Comparison of ENCODE assay signal across 9 cellular contexts in the genomic region with DNA sequence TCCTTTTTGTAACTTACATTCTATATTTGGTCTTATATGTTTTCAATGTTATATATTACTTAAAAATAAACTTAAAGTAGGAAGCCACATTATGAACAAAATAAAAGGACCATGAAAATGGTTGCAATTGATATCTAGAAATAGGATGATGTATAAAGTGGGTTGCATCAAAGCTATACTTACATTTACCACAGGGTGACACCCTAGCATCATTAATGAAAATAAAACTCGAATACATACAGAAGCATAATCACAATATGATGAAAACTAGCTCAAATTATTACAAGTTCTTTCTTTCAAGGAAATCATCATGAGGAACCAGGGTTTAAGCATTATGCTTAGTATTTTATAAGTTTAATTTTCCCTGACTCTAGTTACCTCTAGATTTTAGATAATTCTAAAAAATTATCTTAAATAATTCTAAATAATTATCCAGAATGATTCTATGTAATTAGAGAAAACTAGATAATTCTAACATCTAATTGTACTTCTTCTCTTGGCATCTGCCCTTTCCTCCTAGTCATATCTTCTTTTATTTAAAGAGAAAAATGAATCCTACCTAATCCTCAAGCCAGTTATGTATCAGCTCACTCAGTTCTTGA. TPM values are rescaled to one million over a fixed set of nuclear protein-coding genes. Genes with fewer than 3 reads are reported as not detected.
A peak's percentile ranks its signal among the peaks of the same experiment; 100 is the strongest.
DNase-seq lines count a peak whose midpoint lies in the region; ATAC-seq and TF ChIP-seq lines count a peak whose summit lies in the region.
"Had no signal": no experiment of that assay in that cellular context is flagged by ENCODE, and none has a peak within 500 bp of the region (broad histone marks: within the 10 kb centered on the region; RNA-seq: fewer than 3 reads in every experiment).

No MANE protein-coding gene starts in this region.

- ATAC-seq in GM19455 (IDR thresholded peaks at IDR 0.05; ENCODE audit: unreplicated experiment) = no peak
- ATAC-seq in HG02840 (IDR thresholded peaks at IDR 0.05; ENCODE audit: low FRiP score, unreplicated experiment) = no peak

- CTCF ChIA-PET in RWPE1 (lab: Yijun Ruan, JAX) = interaction anchor here (0.6 to 4.2 kb wide), 12 partner anchors 9 to 1964 kb away, joined by 3 to 39 read pairs (median 4); no protein-coding TSS in a partner anchor

- no peak overlapping the region for H3K4me3 ChIP-seq in fibroblast of villous mesenchyme (ENCODE audit: low read depth, low read length)

- peak; percentile 49 for TF ChIP-seq CTCF in RWPE1 (conservative IDR thresholded peaks at IDR 0.05; ENCODE audit: low read depth)
- TF ChIP-seq CTCF in fibroblast of villous mesenchyme (IDR thresholded peaks at IDR 0.05; ENCODE audit: insufficient read depth, low read depth, low read length) = peak; percentile 58

- no peak overlapping the region for H3K27ac ChIP-seq in RWPE1

- DNase-seq in AG20443 (ENCODE audit: low spot score) (peak; percentile 39), H4 (ENCODE audit: low spot score) (peak; percentile 37), RWPE1 (ENCODE audit: low spot score) (peak; percentile 26), fibroblast of villous mesenchyme (ENCODE audit: low read depth) (peak; percentile 58), putamen (ENCODE audit: low spot score) (peak; percentile 16), nucleus accumbens (lab: John Stamatoyannopoulos, UW) (no peak)

- POLR2A ChIA-PET in RWPE1 (lab: Yijun Ruan, JAX; ENCODE audit: low non-redundant PET) = no interaction called here

RNA-seq across cellular contexts. Expression of gene TAS2R7, which starts 31.2 kb away (rescaled TPM):
- not detected in 2 replicates for total RNA-seq in H4 (2014; rRNA removed; shearing (Covaris generic))
- total RNA-seq in fibroblast of villous mesenchyme = 0.32 TPM in 1 of 2 replicates, not detected in the other
- total RNA-seq: urinary bladder had no signal

RNA-seq across cellular contexts. Expression of gene TAS2R8, which starts 35.9 kb away (rescaled TPM):
- not detected in 2 replicates for total RNA-seq in H4 (2014; rRNA removed; shearing (Covaris generic))
- total RNA-seq in fibroblast of villous mesenchyme = 0.32 and 0.43 TPM in 2 replicates

RNA-seq across cellular contexts. Expression of gene TAS2R9, which starts 38.7 kb away (rescaled TPM):
- total RNA-seq in H4 (2014; rRNA removed; shearing (Covaris generic)) = not detected in 2 replicates
- total RNA-seq in fibroblast of villous mesenchyme = not detected in 2 replicates

RNA-seq across cellular contexts. Expression of gene YBX3, which starts 48.1 kb away (rescaled TPM):
- 55.7 and 96.7 TPM in 2 replicates for total RNA-seq in H4 (2014; rRNA removed; shearing (Covaris generic))
- total RNA-seq in fibroblast of villous mesenchyme = 88.9 and 104 TPM in 2 replicates

RNA-seq across cellular contexts. Expression of gene TAS2R10, which starts 54.9 kb away (rescaled TPM):
- total RNA-seq in H4 (2014; rRNA removed; shearing (Covaris generic)) = 0.08 TPM in 1 of 2 replicates, not detected in the other
- 0.86 and 0.97 TPM in 2 replicates for total RNA-seq in fibroblast of villous mesenchyme

Comparison
In these comparisons a context has a peak if more than half of its experiments do, and no peak if none do; other contexts are left out.
1. DNase-seq: peak in AG20443 (single experiment), H4 (single experiment), RWPE1 (single experiment), fibroblast of villous mesenchyme (single experiment) and putamen (single experiment); none in nucleus accumbens (0 of 56).